ENCODE assay signal across 16 cellular contexts in genomic region chr12:111819191-111820158, GRCh38. TPM values are rescaled to one million over a fixed set of nuclear protein-coding genes. Genes with fewer than 3 reads are reported as not detected.
DNase-seq lines count a peak whose midpoint lies in the region; ATAC-seq, FAIRE-seq and TF ChIP-seq lines count a peak whose summit lies in the region.
"Had no signal": no experiment of that assay in that cellular context is flagged by ENCODE, and none has a peak within 500 bp of the region (broad histone marks: within the 10 kb centered on the region; RNA-seq: fewer than 3 reads in every experiment).

No MANE protein-coding gene starts in this region.

- H3K4me3 Mint-ChIP-seq in activated CD8-positive, alpha-beta T cell treated with anti-CD3 and anti-CD28 coated beads for 36 hours = no peak overlapping the region
- H3K4me3 Mint-ChIP-seq: activated CD4-positive, alpha-beta memory T cell treated with anti-CD3 and anti-CD28 coated beads, Interleukin-2, amount 10 ng/mL, durations not matched to agents 7 days and 5 days; nephron had no signal

- 100% methylated on average over 1 of the region's 6 CpGs; no CpG with 5 or more reads in 1 of the 2 donors for WGBS in neuronal stem cell (ENCODE audit: extremely low coverage in 2 of 2, insufficient read length in 2 of 2, insufficient replicate concordance in 1 of 2), 2 donors

- intact Hi-C loops in activated CD8-positive, alpha-beta T cell treated with anti-CD3 and anti-CD28 coated beads for 36 hours (cut with micrococcal nuclease) = no loop called here

- H3K4me1 Mint-ChIP-seq in activated CD8-positive, alpha-beta T cell treated with anti-CD3 and anti-CD28 coated beads for 36 hours (ENCODE audit: low read depth) = no peaks in the 10 kb centered on the region
- H3K4me1 Mint-ChIP-seq: activated CD4-positive, alpha-beta memory T cell treated with anti-CD3 and anti-CD28 coated beads, Interleukin-2, amount 10 ng/mL, durations not matched to agents 7 days and 5 days had no signal

- H3K14ac ChIP-seq in neuronal stem cell (ENCODE audit: low read length) = no peak overlapping the region

- no peak overlapping the region for H3K27ac Mint-ChIP-seq in activated CD8-positive, alpha-beta T cell treated with anti-CD3 and anti-CD28 coated beads for 36 hours
- H3K27ac Mint-ChIP-seq: activated CD4-positive, alpha-beta memory T cell treated with anti-CD3 and anti-CD28 coated beads, Interleukin-2, amount 10 ng/mL, durations not matched to agents 7 days and 5 days had no signal

- H2BK15ac ChIP-seq in neuronal stem cell (ENCODE audit: low read length) = no peak overlapping the region

- no peak for TF ChIP-seq CTCF in activated CD8-positive, alpha-beta T cell treated with anti-CD3 and anti-CD28 coated beads for 36 hours (IDR thresholded peaks at IDR 0.05)

- H2AFZ ChIP-seq in neuronal stem cell (ENCODE audit: low read length) = no peak overlapping the region

- no peak overlapping the region for H2AK5ac ChIP-seq in neuronal stem cell (ENCODE audit: low read depth, low read length)

- H3K36me3 Mint-ChIP-seq in activated CD8-positive, alpha-beta T cell treated with anti-CD3 and anti-CD28 coated beads for 36 hours (ENCODE audit: low read depth) = no peaks in the 10 kb centered on the region

- peaks cover 9% of the 10 kb centered on the region for H3K27me3 Mint-ChIP-seq in activated CD8-positive, alpha-beta T cell treated with anti-CD3 and anti-CD28 coated beads for 36 hours

- no peak for ATAC-seq in activated CD8-positive, alpha-beta T cell treated with anti-CD3 and anti-CD28 coated beads for 36 hours
- ATAC-seq: left lung had no signal

- no peak overlapping the region for H4K8ac ChIP-seq in neuronal stem cell (ENCODE audit: low read depth, low read length)

- H3K4ac ChIP-seq in neuronal stem cell (ENCODE audit: low read length) = no peak overlapping the region

- no peak overlapping the region for H3K18ac ChIP-seq in neuronal stem cell (ENCODE audit: low read length)

- peaks cover 0 to 14% of the 10 kb centered on the region in 2 donors for H3K4me1 ChIP-seq in neuronal stem cell (ENCODE audit: control insufficient read depth in 2 of 2, insufficient read depth in 1 of 2, low read depth in 1 of 2, low read length in 2 of 2)
- H3K4me1 ChIP-seq: right atrium auricular region had no signal

- H3K4me2 ChIP-seq in neuronal stem cell (ENCODE audit: insufficient read depth, low read length, poor library complexity, severe bottlenecking) = no peak overlapping the region

- no peak overlapping the region for H2BK120ac ChIP-seq in neuronal stem cell (ENCODE audit: low read depth, low read length)

- H3K23ac ChIP-seq in neuronal stem cell (ENCODE audit: low read depth, low read length, poor library complexity) = no peak overlapping the region

- CTCF ChIA-PET in activated CD8-positive, alpha-beta T cell treated with anti-CD3 and anti-CD28 coated beads for 36 hours (lab: Charles Lee) = no interaction called here

- H3K27ac ChIP-seq in epithelial cell of prostate = peak overlapping the region; percentile 5
- H3K27ac ChIP-seq in neuronal stem cell (replicated peaks; ENCODE audit: low read length) = no peak overlapping the region
- H3K27ac ChIP-seq: left lung, right atrium auricular region, SK-N-MC had no signal

- no peak overlapping the region for H4K91ac ChIP-seq in neuronal stem cell (ENCODE audit: low read depth, low read length, poor library complexity)

- FAIRE-seq in HTR-8/SVneo (lab: Jason Lieb, UNC) = no peak

- peaks cover 0 to 3% (median 0%) of the 10 kb centered on the region in 3 experiments for H3K27me3 ChIP-seq in neuronal stem cell (ENCODE audit: control insufficient read depth in 3 of 3, insufficient read depth in 3 of 3, low read depth in 1 of 3, low read length in 3 of 3)
- H3K27me3 ChIP-seq: left lung, right atrium auricular region had no signal

- H3K4me3 ChIP-seq in neuronal stem cell (ENCODE audit: low read length in 2 of 2) = no peak overlapping the region
- H3K4me3 ChIP-seq: left lung, right atrium auricular region, SK-N-MC had no signal

- no peaks in the 10 kb centered on the region for H3K36me3 ChIP-seq in neuronal stem cell (replicated peaks in 1 of 2; ENCODE audit: control insufficient read depth in 2 of 2, insufficient read depth in 2 of 2, low read length in 2 of 2)
- H3K36me3 ChIP-seq: left lung, right atrium auricular region had no signal

- H3K9ac ChIP-seq in neuronal stem cell (ENCODE audit: low read depth, low read length, poor library complexity) = no peak overlapping the region

- H3K79me1 ChIP-seq in neuronal stem cell (ENCODE audit: low read depth, low read length) = no peaks in the 10 kb centered on the region

- H3K9me3 Mint-ChIP-seq in activated CD8-positive, alpha-beta T cell treated with anti-CD3 and anti-CD28 coated beads for 36 hours = no peaks in the 10 kb centered on the region
- H3K9me3 Mint-ChIP-seq: activated CD4-positive, alpha-beta memory T cell treated with anti-CD3 and anti-CD28 coated beads, Interleukin-2, amount 10 ng/mL, durations not matched to agents 7 days and 5 days; nephron had no signal

- POLR2A ChIA-PET in activated CD8-positive, alpha-beta T cell treated with anti-CD3 and anti-CD28 coated beads for 36 hours (lab: Charles Lee) = interaction anchor here (1.1 to 1.3 kb wide), 2 partner anchors 23 to 134 kb away, joined by 3 read pairs; partner anchors contain the start of genes ACAD10, BRAP and MAPKAPK5

- no peak overlapping the region for H2BK5ac ChIP-seq in neuronal stem cell (ENCODE audit: low read length)

- H3K9me3 ChIP-seq in neuronal stem cell (replicated peaks in 1 of 2; ENCODE audit: control insufficient read depth in 2 of 2, insufficient read depth in 1 of 2, low read depth in 1 of 2, low read length in 2 of 2) = no peaks in the 10 kb centered on the region
- H3K9me3 ChIP-seq: left lung, right atrium auricular region had no signal

- H2BK12ac ChIP-seq in neuronal stem cell (ENCODE audit: low read length) = no peak overlapping the region

- peak; percentile 28 to 38 for DNase-seq in NCI-H526 (lab: John Stamatoyannopoulos, UW)
- DNase-seq in NCI-H526 treated with DMSO at 0.1 percent for 48 hours (lab: John Stamatoyannopoulos, UW) = no peak
- DNase-seq in NCI-H2227 treated with DMSO at 0.1 percent for 48 hours (lab: John Stamatoyannopoulos, UW) = peak; percentile 29
- DNase-seq in epithelial cell of prostate (ENCODE audit: low read depth, low spot score) = peak; percentile 20
- no peak for DNase-seq in HTR-8/SVneo (ENCODE audit: insufficient read length, low spot score)
- no peak for DNase-seq in activated CD8-positive, alpha-beta T cell treated with anti-CD3 and anti-CD28 coated beads for 36 hours
- DNase-seq in neuronal stem cell (ENCODE audit: low spot score) = no peak
- DNase-seq in OCI-M1 (lab: John Stamatoyannopoulos, UW) = no peak
- DNase-seq: activated CD4-positive, alpha-beta memory T cell treated with anti-CD3 and anti-CD28 coated beads, Interleukin-2, amount 10 ng/mL, durations not matched to agents 7 days and 5 days; cortex of kidney; hippocampal formation; left lung; stimulated activated naive CD4-positive, alpha-beta T cell had no signal

RNA-seq across cellular contexts. Expression of gene MAPKAPK5, which starts 22.6 kb away (rescaled TPM):
- 10 to 100 TPM; 54.3 to 64.2 TPM for total RNA-seq in activated CD8-positive, alpha-beta T cell treated with anti-CD3 and anti-CD28 coated beads for 36 hours
- 29.4 TPM for polyA plus RNA-seq in neuronal stem cell (2013, experiment 1 of 2)
- polyA plus RNA-seq in neuronal stem cell (2013, experiment 2 of 2) = 29.3 TPM

RNA-seq across cellular contexts. Expression of gene ALDH2, which starts 52.7 kb away (rescaled TPM):
- total RNA-seq in activated CD8-positive, alpha-beta T cell treated with anti-CD3 and anti-CD28 coated beads for 36 hours = 1 to 10 TPM; 3.2 to 3.8 TPM
- 29.8 TPM for polyA plus RNA-seq in neuronal stem cell (2013, experiment 1 of 2)
- 30.2 TPM for polyA plus RNA-seq in neuronal stem cell (2013, experiment 2 of 2)

Comparison
In these comparisons a context has a peak if more than half of its experiments do, and no peak if none do; other contexts are left out.
1. DNase-seq: peak in NCI-H526 (2 of 2), NCI-H2227 treated with DMSO at 0.1 percent for 48 hours (single experiment) and epithelial cell of prostate (single experiment); none in NCI-H526 treated with DMSO at 0.1 percent for 48 hours (single experiment), HTR-8/SVneo (single experiment), activated CD8-positive, alpha-beta T cell treated with anti-CD3 and anti-CD28 coated beads for 36 hours (single experiment), neuronal stem cell (single experiment) and OCI-M1 (single experiment).